In the genomic region with DNA sequence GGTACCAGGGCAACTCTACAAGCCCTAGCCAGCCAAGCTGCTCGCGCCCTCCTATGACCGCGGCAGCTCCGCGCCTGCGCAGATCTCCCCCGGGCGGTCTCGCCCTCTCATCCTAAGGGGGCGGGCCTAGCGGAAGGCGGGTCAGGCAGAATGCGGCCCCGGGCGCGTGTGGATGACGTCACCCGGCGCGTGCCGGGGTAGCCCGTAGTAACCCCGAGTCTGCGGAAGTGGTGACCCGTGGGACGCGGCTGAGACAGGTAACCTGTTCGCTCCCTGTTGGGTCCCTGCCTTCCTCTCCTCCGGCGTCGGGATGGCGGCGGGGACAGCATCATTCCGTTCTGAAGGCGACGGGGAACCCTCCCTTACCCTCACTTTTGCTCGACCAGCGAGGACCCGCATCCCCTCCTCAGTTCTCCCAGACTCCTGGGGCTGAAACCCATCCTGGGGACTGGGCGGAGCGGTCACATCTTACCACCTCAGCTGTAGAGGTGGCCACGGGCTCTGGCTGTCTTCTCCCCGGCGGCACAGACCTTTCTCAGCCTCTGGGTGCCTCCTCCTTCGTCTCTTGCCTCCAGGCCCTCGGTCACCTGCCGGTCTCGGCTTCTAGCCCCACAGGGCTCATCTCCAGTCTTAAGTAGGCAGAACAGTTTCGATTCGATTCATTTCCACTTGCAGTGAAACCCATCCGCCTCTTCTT, we compare ENCODE assay signal across 1 cellular context.
TF ChIP-seq lines count a peak whose summit lies in the region.

A gene with protein sequence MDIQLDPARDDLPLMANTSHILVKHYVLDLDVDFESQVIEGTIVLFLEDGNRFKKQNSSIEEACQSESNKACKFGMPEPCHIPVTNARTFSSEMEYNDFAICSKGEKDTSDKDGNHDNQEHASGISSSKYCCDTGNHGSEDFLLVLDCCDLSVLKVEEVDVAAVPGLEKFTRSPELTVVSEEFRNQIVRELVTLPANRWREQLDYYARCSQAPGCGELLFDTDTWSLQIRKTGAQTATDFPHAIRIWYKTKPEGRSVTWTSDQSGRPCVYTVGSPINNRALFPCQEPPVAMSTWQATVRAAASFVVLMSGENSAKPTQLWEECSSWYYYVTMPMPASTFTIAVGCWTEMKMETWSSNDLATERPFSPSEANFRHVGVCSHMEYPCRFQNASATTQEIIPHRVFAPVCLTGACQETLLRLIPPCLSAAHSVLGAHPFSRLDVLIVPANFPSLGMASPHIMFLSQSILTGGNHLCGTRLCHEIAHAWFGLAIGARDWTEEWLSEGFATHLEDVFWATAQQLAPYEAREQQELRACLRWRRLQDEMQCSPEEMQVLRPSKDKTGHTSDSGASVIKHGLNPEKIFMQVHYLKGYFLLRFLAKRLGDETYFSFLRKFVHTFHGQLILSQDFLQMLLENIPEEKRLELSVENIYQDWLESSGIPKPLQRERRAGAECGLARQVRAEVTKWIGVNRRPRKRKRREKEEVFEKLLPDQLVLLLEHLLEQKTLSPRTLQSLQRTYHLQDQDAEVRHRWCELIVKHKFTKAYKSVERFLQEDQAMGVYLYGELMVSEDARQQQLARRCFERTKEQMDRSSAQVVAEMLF (plus strand): TSS at position 205 of the 697 bp plus-strand sequence. CDS start 33,085 bp downstream, outside the sequence.

TF ChIP-seq in HEK293, 187 proteins besides CTCF, POLR2A, EP300 and RAD21 (continued from another document):
- TF ChIP-seq, protein P1, sequence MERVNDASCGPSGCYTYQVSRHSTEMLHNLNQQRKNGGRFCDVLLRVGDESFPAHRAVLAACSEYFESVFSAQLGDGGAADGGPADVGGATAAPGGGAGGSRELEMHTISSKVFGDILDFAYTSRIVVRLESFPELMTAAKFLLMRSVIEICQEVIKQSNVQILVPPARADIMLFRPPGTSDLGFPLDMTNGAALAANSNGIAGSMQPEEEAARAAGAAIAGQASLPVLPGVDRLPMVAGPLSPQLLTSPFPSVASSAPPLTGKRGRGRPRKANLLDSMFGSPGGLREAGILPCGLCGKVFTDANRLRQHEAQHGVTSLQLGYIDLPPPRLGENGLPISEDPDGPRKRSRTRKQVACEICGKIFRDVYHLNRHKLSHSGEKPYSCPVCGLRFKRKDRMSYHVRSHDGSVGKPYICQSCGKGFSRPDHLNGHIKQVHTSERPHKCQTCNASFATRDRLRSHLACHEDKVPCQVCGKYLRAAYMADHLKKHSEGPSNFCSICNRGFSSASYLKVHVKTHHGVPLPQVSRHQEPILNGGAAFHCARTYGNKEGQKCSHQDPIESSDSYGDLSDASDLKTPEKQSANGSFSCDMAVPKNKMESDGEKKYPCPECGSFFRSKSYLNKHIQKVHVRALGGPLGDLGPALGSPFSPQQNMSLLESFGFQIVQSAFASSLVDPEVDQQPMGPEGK (tag by site-specific recombination; IDR thresholded peaks at IDR 0.05), result peak; percentile 51
- TF ChIP-seq, protein P2, sequence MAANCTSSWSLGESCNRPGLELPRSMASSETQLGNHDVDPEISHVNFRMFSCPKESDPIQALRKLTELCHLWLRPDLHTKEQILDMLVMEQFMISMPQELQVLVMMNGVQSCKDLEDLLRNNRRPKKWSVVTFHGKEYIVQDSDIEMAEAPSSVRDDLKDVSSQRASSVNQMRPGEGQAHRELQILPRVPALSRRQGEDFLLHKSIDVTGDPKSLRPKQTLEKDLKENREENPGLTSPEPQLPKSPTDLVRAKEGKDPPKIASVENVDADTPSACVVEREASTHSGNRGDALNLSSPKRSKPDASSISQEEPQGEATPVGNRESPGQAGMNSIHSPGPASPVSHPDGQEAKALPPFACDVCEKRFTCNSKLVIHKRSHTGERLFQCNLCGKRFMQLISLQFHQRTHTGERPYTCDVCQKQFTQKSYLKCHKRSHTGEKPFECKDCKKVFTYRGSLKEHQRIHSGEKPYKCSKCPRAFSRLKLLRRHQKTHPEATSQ (tag by site-specific recombination; IDR thresholded peaks at IDR 0.05), result no peak
- no peak for TF ChIP-seq ZFP37 (tag by site-specific recombination; IDR thresholded peaks at IDR 0.05)
- TF ChIP-seq HOXD13 (CRISPR knock-in tag; IDR thresholded peaks at IDR 0.05; ENCODE audit: borderline replicate concordance), result no peak
- no peak for TF ChIP-seq ZNF521 (tag by site-specific recombination; IDR thresholded peaks at IDR 0.05)
- TF ChIP-seq ZNF660 (tag by site-specific recombination; IDR thresholded peaks at IDR 0.05), result no peak; the same call in 1 of the 2 replicates
- peak; percentile 89 for TF ChIP-seq SP7 (tag by site-specific recombination; IDR thresholded peaks at IDR 0.05)
- TF ChIP-seq, protein P3, sequence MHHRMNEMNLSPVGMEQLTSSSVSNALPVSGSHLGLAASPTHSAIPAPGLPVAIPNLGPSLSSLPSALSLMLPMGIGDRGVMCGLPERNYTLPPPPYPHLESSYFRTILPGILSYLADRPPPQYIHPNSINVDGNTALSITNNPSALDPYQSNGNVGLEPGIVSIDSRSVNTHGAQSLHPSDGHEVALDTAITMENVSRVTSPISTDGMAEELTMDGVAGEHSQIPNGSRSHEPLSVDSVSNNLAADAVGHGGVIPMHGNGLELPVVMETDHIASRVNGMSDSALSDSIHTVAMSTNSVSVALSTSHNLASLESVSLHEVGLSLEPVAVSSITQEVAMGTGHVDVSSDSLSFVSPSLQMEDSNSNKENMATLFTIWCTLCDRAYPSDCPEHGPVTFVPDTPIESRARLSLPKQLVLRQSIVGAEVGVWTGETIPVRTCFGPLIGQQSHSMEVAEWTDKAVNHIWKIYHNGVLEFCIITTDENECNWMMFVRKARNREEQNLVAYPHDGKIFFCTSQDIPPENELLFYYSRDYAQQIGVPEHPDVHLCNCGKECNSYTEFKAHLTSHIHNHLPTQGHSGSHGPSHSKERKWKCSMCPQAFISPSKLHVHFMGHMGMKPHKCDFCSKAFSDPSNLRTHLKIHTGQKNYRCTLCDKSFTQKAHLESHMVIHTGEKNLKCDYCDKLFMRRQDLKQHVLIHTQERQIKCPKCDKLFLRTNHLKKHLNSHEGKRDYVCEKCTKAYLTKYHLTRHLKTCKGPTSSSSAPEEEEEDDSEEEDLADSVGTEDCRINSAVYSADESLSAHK (tag by site-specific recombination; IDR thresholded peaks at IDR 0.05), result no peak
- TF ChIP-seq, protein P4, sequence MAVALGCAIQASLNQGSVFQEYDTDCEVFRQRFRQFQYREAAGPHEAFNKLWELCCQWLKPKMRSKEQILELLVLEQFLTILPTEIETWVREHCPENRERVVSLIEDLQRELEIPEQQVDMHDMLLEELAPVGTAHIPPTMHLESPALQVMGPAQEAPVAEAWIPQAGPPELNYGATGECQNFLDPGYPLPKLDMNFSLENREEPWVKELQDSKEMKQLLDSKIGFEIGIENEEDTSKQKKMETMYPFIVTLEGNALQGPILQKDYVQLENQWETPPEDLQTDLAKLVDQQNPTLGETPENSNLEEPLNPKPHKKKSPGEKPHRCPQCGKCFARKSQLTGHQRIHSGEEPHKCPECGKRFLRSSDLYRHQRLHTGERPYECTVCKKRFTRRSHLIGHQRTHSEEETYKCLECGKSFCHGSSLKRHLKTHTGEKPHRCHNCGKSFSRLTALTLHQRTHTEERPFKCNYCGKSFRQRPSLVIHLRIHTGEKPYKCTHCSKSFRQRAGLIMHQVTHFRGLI (tag by site-specific recombination; IDR thresholded peaks at IDR 0.05), result no peak
- no peak for TF ChIP-seq ZNF423 (tag by site-specific recombination; IDR thresholded peaks at IDR 0.05)
- TF ChIP-seq GFI1B (tag by site-specific recombination; IDR thresholded peaks at IDR 0.05), result no peak
- TF ChIP-seq ZNF791 (tag by site-specific recombination; IDR thresholded peaks at IDR 0.05), result no peak
- TF ChIP-seq, protein P5, sequence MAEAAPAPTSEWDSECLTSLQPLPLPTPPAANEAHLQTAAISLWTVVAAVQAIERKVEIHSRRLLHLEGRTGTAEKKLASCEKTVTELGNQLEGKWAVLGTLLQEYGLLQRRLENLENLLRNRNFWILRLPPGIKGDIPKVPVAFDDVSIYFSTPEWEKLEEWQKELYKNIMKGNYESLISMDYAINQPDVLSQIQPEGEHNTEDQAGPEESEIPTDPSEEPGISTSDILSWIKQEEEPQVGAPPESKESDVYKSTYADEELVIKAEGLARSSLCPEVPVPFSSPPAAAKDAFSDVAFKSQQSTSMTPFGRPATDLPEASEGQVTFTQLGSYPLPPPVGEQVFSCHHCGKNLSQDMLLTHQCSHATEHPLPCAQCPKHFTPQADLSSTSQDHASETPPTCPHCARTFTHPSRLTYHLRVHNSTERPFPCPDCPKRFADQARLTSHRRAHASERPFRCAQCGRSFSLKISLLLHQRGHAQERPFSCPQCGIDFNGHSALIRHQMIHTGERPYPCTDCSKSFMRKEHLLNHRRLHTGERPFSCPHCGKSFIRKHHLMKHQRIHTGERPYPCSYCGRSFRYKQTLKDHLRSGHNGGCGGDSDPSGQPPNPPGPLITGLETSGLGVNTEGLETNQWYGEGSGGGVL (tag by site-specific recombination; IDR thresholded peaks at IDR 0.05), result peak; percentile 54
- TF ChIP-seq ZSCAN30 (tag by site-specific recombination; IDR thresholded peaks at IDR 0.05), result peak; percentile 45; the same call in 1 of the 2 replicates
- TF ChIP-seq ZNF24 (tag by site-specific recombination; IDR thresholded peaks at IDR 0.05), result peak; percentile 77; the same call in 1 of the 2 replicates
- peak; percentile 29; the same call in 1 of the 2 replicates for TF ChIP-seq WT1 (tag by site-specific recombination; IDR thresholded peaks at IDR 0.05)
- TF ChIP-seq, protein P6, sequence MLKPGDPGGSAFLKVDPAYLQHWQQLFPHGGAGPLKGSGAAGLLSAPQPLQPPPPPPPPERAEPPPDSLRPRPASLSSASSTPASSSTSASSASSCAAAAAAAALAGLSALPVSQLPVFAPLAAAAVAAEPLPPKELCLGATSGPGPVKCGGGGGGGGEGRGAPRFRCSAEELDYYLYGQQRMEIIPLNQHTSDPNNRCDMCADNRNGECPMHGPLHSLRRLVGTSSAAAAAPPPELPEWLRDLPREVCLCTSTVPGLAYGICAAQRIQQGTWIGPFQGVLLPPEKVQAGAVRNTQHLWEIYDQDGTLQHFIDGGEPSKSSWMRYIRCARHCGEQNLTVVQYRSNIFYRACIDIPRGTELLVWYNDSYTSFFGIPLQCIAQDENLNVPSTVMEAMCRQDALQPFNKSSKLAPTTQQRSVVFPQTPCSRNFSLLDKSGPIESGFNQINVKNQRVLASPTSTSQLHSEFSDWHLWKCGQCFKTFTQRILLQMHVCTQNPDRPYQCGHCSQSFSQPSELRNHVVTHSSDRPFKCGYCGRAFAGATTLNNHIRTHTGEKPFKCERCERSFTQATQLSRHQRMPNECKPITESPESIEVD (tag by site-specific recombination; IDR thresholded peaks at IDR 0.05), result no peak; the same call in 1 of the 2 replicates
- TF ChIP-seq ZNF16 (tag by site-specific recombination; IDR thresholded peaks at IDR 0.05; ENCODE audit: low read depth), result no peak
- TF ChIP-seq, protein P7, sequence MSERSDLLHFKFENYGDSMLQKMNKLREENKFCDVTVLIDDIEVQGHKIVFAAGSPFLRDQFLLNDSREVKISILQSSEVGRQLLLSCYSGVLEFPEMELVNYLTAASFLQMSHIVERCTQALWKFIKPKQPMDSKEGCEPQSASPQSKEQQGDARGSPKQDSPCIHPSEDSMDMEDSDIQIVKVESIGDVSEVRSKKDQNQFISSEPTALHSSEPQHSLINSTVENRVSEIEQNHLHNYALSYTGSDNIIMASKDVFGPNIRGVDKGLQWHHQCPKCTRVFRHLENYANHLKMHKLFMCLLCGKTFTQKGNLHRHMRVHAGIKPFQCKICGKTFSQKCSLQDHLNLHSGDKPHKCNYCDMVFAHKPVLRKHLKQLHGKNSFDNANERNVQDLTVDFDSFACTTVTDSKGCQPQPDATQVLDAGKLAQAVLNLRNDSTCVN (tag by site-specific recombination; optimal IDR thresholded peaks at IDR 0.05), result peak; percentile 81
- TF ChIP-seq TRIM28 (IDR thresholded peaks at IDR 0.05; ENCODE audit: borderline replicate concordance, low read length), result no peak
- TF ChIP-seq BCL11B (tag by site-specific recombination; IDR thresholded peaks at IDR 0.05; ENCODE audit: low read depth), result peak; percentile 59; the same call in 1 of the 2 replicates
- no peak for TF ChIP-seq MEIS1 (CRISPR knock-in tag; IDR thresholded peaks at IDR 0.05; ENCODE audit: borderline replicate concordance)
- TF ChIP-seq ZNF274 (IDR thresholded peaks at IDR 0.05; ENCODE audit: low read length), result no peak
- no peak for TF ChIP-seq ZNF274 (tag by site-specific recombination; IDR thresholded peaks at IDR 0.05; ENCODE audit: borderline replicate concordance)
- no peak for TF ChIP-seq ZNF132 (tag by site-specific recombination; IDR thresholded peaks at IDR 0.05; ENCODE audit: borderline replicate concordance)
- no peak for TF ChIP-seq ZNF433 (tag by site-specific recombination; IDR thresholded peaks at IDR 0.05; ENCODE audit: low read depth)
- TF ChIP-seq ZNF169 (tag by site-specific recombination; IDR thresholded peaks at IDR 0.05), result no peak
- no peak; the same call in none of the 2 replicates for TF ChIP-seq ZNF501 (tag by site-specific recombination; IDR thresholded peaks at IDR 0.05)
- no peak for TF ChIP-seq ZNF211 (tag by site-specific recombination; IDR thresholded peaks at IDR 0.05; ENCODE audit: low read depth)
- TF ChIP-seq ZNF776 (tag by site-specific recombination; IDR thresholded peaks at IDR 0.05; ENCODE audit: borderline replicate concordance), result no peak
- peak; percentile 44 for TF ChIP-seq ZFHX2 (tag by site-specific recombination; conservative IDR thresholded peaks at IDR 0.05)
- TF ChIP-seq ZNF394 (tag by site-specific recombination; IDR thresholded peaks at IDR 0.05; ENCODE audit: borderline replicate concordance), result no peak
- peak; percentile 54; the same call in 1 of the 2 replicates for TF ChIP-seq ZNF76 (tag by site-specific recombination; IDR thresholded peaks at IDR 0.05; ENCODE audit: borderline replicate concordance, low read depth)
- TF ChIP-seq GLI2 (tag by site-specific recombination; IDR thresholded peaks at IDR 0.05; ENCODE audit: borderline replicate concordance, low read depth), result no peak
- no peak for TF ChIP-seq ZNF658 (tag by site-specific recombination; IDR thresholded peaks at IDR 0.05)
- peak; percentile 94 for TF ChIP-seq ZNF629 (tag by site-specific recombination; IDR thresholded peaks at IDR 0.05)
